Comparison of ENCODE assay signal across 20 cellular contexts in the genomic region with DNA sequence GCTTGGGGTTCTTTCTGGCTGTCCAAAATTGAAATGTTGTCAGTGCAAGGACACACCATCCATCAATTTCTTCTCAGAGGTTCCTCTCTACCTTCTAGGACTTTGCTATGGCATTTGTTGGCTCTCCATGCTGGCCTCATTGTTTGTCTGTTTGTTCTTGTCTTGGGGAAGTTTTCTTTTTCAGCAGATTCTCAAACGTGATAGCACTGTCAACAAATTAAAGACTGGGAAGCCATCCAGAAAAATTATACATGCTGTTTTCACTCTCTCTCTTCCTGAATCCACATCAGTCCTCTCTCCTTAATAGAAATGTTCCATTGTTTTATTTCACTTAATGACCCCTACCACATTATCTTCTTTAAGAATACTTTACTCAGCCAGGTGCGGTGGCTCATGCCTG.
A peak's percentile ranks its signal among the peaks of the same experiment; 100 is the strongest.
DNase-seq lines count a peak whose midpoint lies in the region; TF ChIP-seq lines count a peak whose summit lies in the region.
"Had no signal": no experiment of that assay in that cellular context is flagged by ENCODE, and none has a peak within 500 bp of the region (broad histone marks: within the 10 kb centered on the region; RNA-seq: fewer than 3 reads in every experiment).

No MANE protein-coding gene starts in this region.

- no peaks in the 10 kb centered on the region for H3K4me1 ChIP-seq in H9 (ENCODE audit: insufficient read depth, low read length)
- H3K4me1 ChIP-seq: BLaER1 had no signal

- H3K9ac ChIP-seq in H9 (ENCODE audit: extremely low read depth, insufficient read length, low read length) = no peak overlapping the region
- H3K9ac ChIP-seq: BLaER1, KMS-11 had no signal

- no peaks in the 10 kb centered on the region for H3K23me2 ChIP-seq in H9 (ENCODE audit: insufficient read length, low read depth, low read length, poor library complexity, severe bottlenecking)

- no peak overlapping the region for H3K23ac ChIP-seq in H9 (ENCODE audit: insufficient read length, low read depth, low read length)

- no peaks in the 10 kb centered on the region for H3K36me3 ChIP-seq in H7 (replicated peaks; ENCODE audit: control insufficient read depth, insufficient read depth, low read length)
- H3K36me3 ChIP-seq: BLaER1 had no signal

- TF ChIP-seq CTCF in nephron (IDR thresholded peaks at IDR 0.05; ENCODE audit: unreplicated experiment in 3 of 3) (no peak), H9 (conservative IDR thresholded peaks at IDR 0.05) (no peak)

- no peaks in the 10 kb centered on the region for H3K9me3 Mint-ChIP-seq in nephron
- no peaks in the 10 kb centered on the region for H3K9me3 Mint-ChIP-seq in H9
- H3K9me3 Mint-ChIP-seq: GM23338 had no signal

- no peak overlapping the region for H2BK12ac ChIP-seq in H9 (ENCODE audit: insufficient read length, low read depth, low read length)

- H4K20me1 ChIP-seq in H9 (ENCODE audit: control insufficient read depth, insufficient read depth, insufficient read length) = no peaks in the 10 kb centered on the region
- H4K20me1 ChIP-seq: BLaER1 had no signal

- no peak overlapping the region for H3K4me3 ChIP-seq in H7 (ENCODE audit: insufficient read depth, low read depth, low read length)
- H3K4me3 ChIP-seq: BLaER1, GM23338 had no signal

- no peaks in the 10 kb centered on the region for H3K79me2 ChIP-seq in H9 (ENCODE audit: insufficient read depth, low read length)

- H3K27me3 ChIP-seq in H9 (ENCODE audit: insufficient read depth, low read length) (no peaks in the 10 kb centered on the region), H7 (ENCODE audit: control insufficient read depth, insufficient read depth, low read length) (no peaks in the 10 kb centered on the region)
- H3K27me3 ChIP-seq: BLaER1 had no signal

- DNase-seq in DMS79 treated with DMSO at 0.1 percent for 48 hours (lab: John Stamatoyannopoulos, UW) (peak; percentile 62), DMS79 (lab: John Stamatoyannopoulos, UW) (no peak), NCI-H2029 treated with DMSO at 0.1 percent for 48 hours (lab: John Stamatoyannopoulos, UW) (peak; percentile 64), NCI-H446 treated with DMSO at 0.1 percent for 48 hours (lab: John Stamatoyannopoulos, UW) (peak; percentile 35), NCI-H82 treated with DMSO at 0.1 percent for 48 hours (lab: John Stamatoyannopoulos, UW; ENCODE audit: unreplicated experiment) (no peak), H9 (no peak), H7 (no peak)
- DNase-seq: DMS53; HFFc6; MM.1S; NCI-H1436 treated with DMSO at 0.1 percent for 48 hours; NCI-H226; NK-92 treated with Interleukin-12 subunit alpha and Interleukin-12 subunit beta, amount 100 ng/mL, for 24 hours; OCI-M1; RPMI8226 had no signal

- no peak overlapping the region for H2BK120ac ChIP-seq in H9 (ENCODE audit: low read depth, low read length, poor library complexity, severe bottlenecking)

- H3K4me2 ChIP-seq in H9 (ENCODE audit: insufficient read depth, insufficient read length, low read length) = no peak overlapping the region
- H3K4me2 ChIP-seq: BLaER1, GM23338, KMS-11 had no signal

- no peak overlapping the region for H4K91ac ChIP-seq in H9 (ENCODE audit: insufficient read length, low read depth, low read length)

- no peak overlapping the region for H3K56ac ChIP-seq in H9 (ENCODE audit: insufficient read length, low read depth, low read length)

- no peak overlapping the region for H3K4ac ChIP-seq in H9 (ENCODE audit: low read depth, low read length)

- H3K18ac ChIP-seq in H9 (ENCODE audit: insufficient read length, low read depth, low read length) = no peak overlapping the region

- no peak overlapping the region for H2BK20ac ChIP-seq in H9 (ENCODE audit: low read depth, low read length, poor library complexity, severe bottlenecking)

- H3K4me3 Mint-ChIP-seq in nephron (no peak overlapping the region), H9 (no peak overlapping the region)
- H3K4me3 Mint-ChIP-seq: GM23338, HFFc6 had no signal

- WGBS in H9 (ENCODE audit: extremely low coverage, insufficient read length, low lambda C conversion rate) = no CpG with 5 or more reads among the region's 2 CpGs

- H3K36me3 Mint-ChIP-seq in nephron (ENCODE audit: low read depth) = no peaks in the 10 kb centered on the region
- no peaks in the 10 kb centered on the region for H3K36me3 Mint-ChIP-seq in H9 (ENCODE audit: insufficient read depth in 1 of 3, low read depth in 3 of 3)

- H3K27ac ChIP-seq in H9 (ENCODE audit: insufficient read length, low read depth, low read length) = no peak overlapping the region
- H3K27ac ChIP-seq: 22Rv1, BLaER1, KMS-11 had no signal

- H3K4me1 Mint-ChIP-seq in nephron = peaks cover 21% of the 10 kb centered on the region
- H3K4me1 Mint-ChIP-seq in H9 = no peaks in the 10 kb centered on the region
- H3K4me1 Mint-ChIP-seq: GM23338 had no signal

- no peak overlapping the region for H2AFZ ChIP-seq in H9 (ENCODE audit: low read length)
- H2AFZ ChIP-seq: GM23338 had no signal

- H3K9me3 ChIP-seq in H9 (ENCODE audit: control insufficient read depth, low read depth, low read length) = no peaks in the 10 kb centered on the region
- H3K9me3 ChIP-seq: BLaER1 had no signal

- H4K8ac ChIP-seq in H9 (replicated peaks; ENCODE audit: insufficient read length, low read depth, low read length) = no peak overlapping the region

- H3K14ac ChIP-seq in H9 (ENCODE audit: insufficient read depth, low read length) = no peak overlapping the region

- H3K27ac Mint-ChIP-seq in nephron (peak overlapping the region; percentile 57 to 84 (median 59)), H9 (no peak overlapping the region)
- H3K27ac Mint-ChIP-seq: GM23338, HFFc6 had no signal

- no peak overlapping the region for H2BK15ac ChIP-seq in H9 (ENCODE audit: low read depth, low read length)

- no peak overlapping the region for H2AK5ac ChIP-seq in H9 (ENCODE audit: insufficient read length, low read length)

- no peaks in the 10 kb centered on the region for H3K79me1 ChIP-seq in H9 (ENCODE audit: insufficient read depth, low read depth, low read length, poor library complexity, severe bottlenecking)

- H3K27me3 Mint-ChIP-seq in nephron (ENCODE audit: low read depth) (no peaks in the 10 kb centered on the region), H9 (ENCODE audit: low read depth) (no peaks in the 10 kb centered on the region; the same call in 1 of the 2 replicates)

- H2BK5ac ChIP-seq in H9 (ENCODE audit: insufficient read length, low read length) = no peak overlapping the region

- no peak overlapping the region for H3T11ph ChIP-seq in H9 (ENCODE audit: low read length)

- no peak overlapping the region for H4K5ac ChIP-seq in H9 (ENCODE audit: insufficient read length, low read depth, low read length)

Comparison
In these comparisons a context has a peak if more than half of its experiments do, and no peak if none do; other contexts are left out.
1. DNase-seq: peak in DMS79 treated with DMSO at 0.1 percent for 48 hours (single experiment), NCI-H2029 treated with DMSO at 0.1 percent for 48 hours (single experiment) and NCI-H446 treated with DMSO at 0.1 percent for 48 hours (single experiment); none in DMS79 (single experiment), NCI-H82 treated with DMSO at 0.1 percent for 48 hours (single experiment), H9 (single experiment) and H7 (single experiment).
2. H3K27ac Mint-ChIP-seq: peak in nephron (3 of 3); none in H9 (0 of 3).